In the genomic region with DNA sequence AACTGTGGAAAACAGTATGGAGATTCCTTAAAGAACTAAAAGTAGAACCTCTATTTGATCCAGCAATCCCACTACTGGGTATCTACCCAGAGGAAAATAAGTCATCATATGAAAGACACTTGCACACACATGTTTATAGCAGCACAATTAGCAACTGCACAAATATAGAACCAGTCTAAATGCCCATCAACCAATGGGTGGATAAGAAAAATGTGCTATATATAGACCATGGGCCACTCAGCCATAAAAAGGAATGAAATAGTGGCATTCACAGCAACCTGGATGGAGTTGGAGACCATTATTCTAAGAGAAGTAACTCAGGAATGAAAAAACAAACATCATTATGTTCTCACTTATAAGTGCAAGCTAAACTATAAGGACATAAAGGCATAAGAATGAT, we compare ENCODE assay signal across 28 cellular contexts.
"Had no signal": no experiment of that assay in that cellular context is flagged by ENCODE, and none has a peak within 500 bp of the region (broad histone marks: within the 10 kb centered on the region; RNA-seq: fewer than 3 reads in every experiment).

No MANE protein-coding gene starts in this region.

- ATAC-seq: stimulated activated effector memory CD8-positive, alpha-beta T cell treated with anti-CD3 and anti-CD28 coated beads, Interleukin-12 subunit alpha, Interleukin-12 subunit beta, amount 100 ng/mL, for 72 hours; stimulated activated memory B cell treated with anti-CD40 and anti-IgM and Interleukin-4, amounts not matched to agents 10 μg/mL and 1 μg/mL and 100 μg/mL, for 72 hours; stimulated activated naive B cell treated with anti-CD40 and anti-IgM and Interleukin-4, amounts not matched to agents 10 μg/mL and 1 μg/mL and 100 μg/mL, for 72 hours; stimulated activated naive CD8-positive, alpha-beta T cell treated with anti-CD3 and anti-CD28 coated beads, Interleukin-15, amount 100 ng/mL, for 72 hours; stimulated activated naive CD8-positive, alpha-beta T cell treated with anti-CD3 and anti-CD28 coated beads, Interleukin-15, Interleukin-2, amounts not matched to agents 100 U/mL and 50 U/mL, for 24 hours; upper lobe of right lung had no signal

- DNase-seq: stimulated activated CD4-positive, alpha-beta T cell treated with anti-CD3 and anti-CD28 coated beads, Interleukin-2, amount 100 ng/mL, for 48 hours; stimulated activated CD4-positive, alpha-beta T cell treated with anti-CD3 and anti-CD28 coated beads, Interleukin-4, amount 100 ng/mL, for 1 hour; stimulated activated CD4-positive, alpha-beta T cell treated with anti-CD3 and anti-CD28 coated beads, Interleukin-4, amount 100 ng/mL, for 24 hours; stimulated activated CD4-positive, alpha-beta T cell treated with anti-CD3 and anti-CD28 coated beads, Interleukin-4, amount 100 ng/mL, for 4 hours; stimulated activated CD8-positive, alpha-beta memory T cell treated with anti-CD3 and anti-CD28 coated beads, Interleukin-4, amount 100 ng/mL, for 48 hours; stimulated activated naive B cell treated with anti-CD40 and anti-IgM and Interleukin-4, amounts not matched to agents 10 μg/mL and 1 μg/mL and 100 μg/mL, for 72 hours; stimulated activated naive CD4-positive, alpha-beta T cell; stimulated activated naive CD4-positive, alpha-beta T cell treated with Interleukin-2 at 50 U/mL for 16 hours; stimulated activated naive CD8-positive, alpha-beta T cell treated with anti-CD3 and anti-CD28 coated beads, Interleukin-15, amount 100 ng/mL, for 72 hours; stimulated activated naive CD8-positive, alpha-beta T cell treated with anti-CD3 and anti-CD28 coated beads, Interleukin-15, Interleukin-2, amounts not matched to agents 100 U/mL and 50 U/mL, for 24 hours; stomach; substantia nigra; testis; thyroid gland; tibial artery; transverse colon; trophoblast cell; upper lobe of left lung; upper lobe of right lung; uterus had no signal

- H3K36me3 Mint-ChIP-seq: stimulated activated effector memory CD8-positive, alpha-beta T cell treated with anti-CD3 and anti-CD28 coated beads, Interleukin-12 subunit alpha, Interleukin-12 subunit beta, amount 100 ng/mL, for 72 hours; stimulated activated memory B cell treated with anti-CD40 and anti-IgM and Interleukin-4, amounts not matched to agents 10 μg/mL and 1 μg/mL and 100 μg/mL, for 72 hours; type B pancreatic cell had no signal

- H3K9me3 ChIP-seq: testis, thyroid gland, uterus, vagina had no signal

- H3K4me1 ChIP-seq: stomach, suprapubic skin, testis, thyroid gland, tibial artery, tibial nerve, transverse colon, upper lobe of left lung, upper lobe of right lung, uterus, vagina had no signal

- H3K4me3 Mint-ChIP-seq: stimulated activated effector memory CD8-positive, alpha-beta T cell treated with anti-CD3 and anti-CD28 coated beads, Interleukin-12 subunit alpha, Interleukin-12 subunit beta, amount 100 ng/mL, for 72 hours; stimulated activated memory B cell treated with anti-CD40 and anti-IgM and Interleukin-4, amounts not matched to agents 10 μg/mL and 1 μg/mL and 100 μg/mL, for 72 hours; stimulated activated naive B cell treated with anti-CD40 and anti-IgM and Interleukin-4, amounts not matched to agents 10 μg/mL and 1 μg/mL and 100 μg/mL, for 72 hours; stimulated activated naive CD8-positive, alpha-beta T cell treated with anti-CD3 and anti-CD28 coated beads, Interleukin-15, amount 100 ng/mL, for 72 hours; stimulated activated naive CD8-positive, alpha-beta T cell treated with anti-CD3 and anti-CD28 coated beads, Interleukin-15, Interleukin-2, amounts not matched to agents 100 ng/mL and 50 ng/mL, for 24 hours; type B pancreatic cell had no signal

- H3K27ac ChIP-seq: stomach, suprapubic skin, testis, thoracic aorta, thyroid gland, tibial artery, tibial nerve, transverse colon, upper lobe of left lung, upper lobe of right lung, uterus, vagina had no signal

- H3K36me3 ChIP-seq: stomach, suprapubic skin, thoracic aorta, thyroid gland, tibial artery, tibial nerve, transverse colon, upper lobe of left lung, upper lobe of right lung, uterus, vagina had no signal

- H3K27me3 ChIP-seq: testis, thyroid gland, tibial nerve, upper lobe of left lung, upper lobe of right lung, uterus, vagina had no signal

- H3K4me3 ChIP-seq: stomach, suprapubic skin, testis, thoracic aorta, thyroid gland, tibial artery, tibial nerve, transverse colon, upper lobe of left lung, upper lobe of right lung, uterus, vagina had no signal

- H3K27ac Mint-ChIP-seq: stimulated activated effector memory CD8-positive, alpha-beta T cell treated with anti-CD3 and anti-CD28 coated beads, Interleukin-12 subunit alpha, Interleukin-12 subunit beta, amount 100 ng/mL, for 72 hours; stimulated activated memory B cell treated with anti-CD40 and anti-IgM and Interleukin-4, amounts not matched to agents 10 μg/mL and 1 μg/mL and 100 μg/mL, for 72 hours; stimulated activated naive B cell treated with anti-CD40 and anti-IgM and Interleukin-4, amounts not matched to agents 10 μg/mL and 1 μg/mL and 100 μg/mL, for 72 hours; stimulated activated naive CD8-positive, alpha-beta T cell treated with anti-CD3 and anti-CD28 coated beads, Interleukin-15, amount 100 ng/mL, for 72 hours; stimulated activated naive CD8-positive, alpha-beta T cell treated with anti-CD3 and anti-CD28 coated beads, Interleukin-15, Interleukin-2, amounts not matched to agents 100 ng/mL and 50 ng/mL, for 24 hours; type B pancreatic cell had no signal

- H3K4me1 Mint-ChIP-seq: stimulated activated effector memory CD8-positive, alpha-beta T cell treated with anti-CD3 and anti-CD28 coated beads, Interleukin-12 subunit alpha, Interleukin-12 subunit beta, amount 100 ng/mL, for 72 hours; stimulated activated memory B cell treated with anti-CD40 and anti-IgM and Interleukin-4, amounts not matched to agents 10 μg/mL and 1 μg/mL and 100 μg/mL, for 72 hours; stimulated activated naive B cell treated with anti-CD40 and anti-IgM and Interleukin-4, amounts not matched to agents 10 μg/mL and 1 μg/mL and 100 μg/mL, for 72 hours; stimulated activated naive CD8-positive, alpha-beta T cell treated with anti-CD3 and anti-CD28 coated beads, Interleukin-15, amount 100 ng/mL, for 72 hours had no signal
